Comparison of ENCODE assay signal across 8 cellular contexts in the genomic region with DNA sequence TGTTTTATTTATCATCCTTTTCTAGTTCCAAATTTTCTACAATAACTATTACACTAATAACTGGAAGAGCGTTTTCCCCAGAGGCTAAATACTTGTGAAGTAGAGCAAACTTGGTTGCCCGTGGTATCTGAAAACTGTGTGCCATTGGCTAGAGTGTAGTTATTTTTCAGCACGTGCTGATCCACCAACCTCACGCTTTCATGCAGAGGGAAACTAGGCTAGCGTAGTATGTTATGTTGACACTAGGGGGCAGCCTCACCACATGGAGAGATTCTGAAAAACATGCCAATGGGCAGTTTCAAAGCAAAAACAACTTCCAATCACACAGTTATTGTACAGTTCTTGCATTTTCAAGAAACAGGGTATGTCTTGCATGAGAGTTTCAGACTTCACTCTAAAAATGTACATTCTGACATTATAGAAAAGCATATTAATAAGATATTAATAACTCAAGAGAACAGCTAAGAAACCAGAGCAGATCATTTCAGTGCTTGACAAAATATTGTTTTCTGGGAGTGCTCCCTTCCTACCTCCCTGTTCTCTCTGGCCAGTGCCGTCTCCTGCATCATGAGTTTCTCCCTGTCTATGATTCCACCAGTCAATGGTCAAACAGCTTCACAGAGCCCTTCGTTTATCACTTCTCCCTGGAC. TPM values are rescaled to one million over a fixed set of nuclear protein-coding genes. Genes with fewer than 3 reads are reported as not detected.
DNase-seq lines count a peak whose midpoint lies in the region; ATAC-seq and TF ChIP-seq lines count a peak whose summit lies in the region.

No MANE protein-coding gene starts in this region.

- H3K9me2 ChIP-seq in OCI-LY1 (ENCODE audit: low read depth, low read length), result no peaks in the 10 kb centered on the region

- peak; percentile 57 for ATAC-seq in HG03460 (IDR thresholded peaks at IDR 0.05; ENCODE audit: unreplicated experiment)
- ATAC-seq in activated CD8-positive, alpha-beta memory T cell treated with anti-CD3 and anti-CD28 coated beads, Interleukin-2, amount 10 ng/mL, durations not matched to agents 7 days and 5 days, result peak; percentile 58
- peak; percentile 76 to 92 for ATAC-seq in naive B cell (ENCODE audit: low read depth in 2 of 2)
- ATAC-seq in GM19328 (IDR thresholded peaks at IDR 0.05; ENCODE audit: unreplicated experiment), result no peak

- H4K20me1 ChIP-seq in OCI-LY1 (ENCODE audit: insufficient read depth, low read length), result no peaks in the 10 kb centered on the region

- CTCF ChIA-PET in activated CD8-positive, alpha-beta memory T cell treated with anti-CD3 and anti-CD28 coated beads, Interleukin-2, amount 10 ng/mL, durations not matched to agents 7 days and 5 days (lab: Charles Lee), result interaction anchor here (0.6 to 3.1 kb wide), 13 partner anchors 9 to 326 kb away, joined by 3 to 18 read pairs (median 4); no protein-coding TSS in a partner anchor

- intact Hi-C loops in stomach (cut with DNase I; ENCODE audit: low total_unique reads), result no loop called here

- H3K27ac ChIP-seq in OCI-LY1 (ENCODE audit: low read depth, low read length, poor library complexity, severe bottlenecking) (no peak overlapping the region), stomach (no peak overlapping the region)

- H3K4me3 ChIP-seq in OCI-LY1 (ENCODE audit: low read depth, low read length, poor library complexity, severe bottlenecking) (no peak overlapping the region), epithelial cell of proximal tubule (ENCODE audit: low read depth, low read length) (no peak overlapping the region), stomach (no peak overlapping the region)

- peaks cover 16% of the 10 kb centered on the region for H3K27me3 Mint-ChIP-seq in activated CD8-positive, alpha-beta memory T cell treated with anti-CD3 and anti-CD28 coated beads, Interleukin-2, amount 10 ng/mL, durations not matched to agents 7 days and 5 days
- peaks cover 0 to 11% (median 9%) of the 10 kb centered on the region in 3 donors for H3K27me3 Mint-ChIP-seq in naive B cell

- no peaks in the 10 kb centered on the region for H3F3A ChIP-seq in OCI-LY1 (ENCODE audit: insufficient read depth, low read length)

- TF ChIP-seq CTCF in OCI-LY1 (IDR thresholded peaks at IDR 0.05; ENCODE audit: low read length) (peak; percentile 84), epithelial cell of proximal tubule (conservative IDR thresholded peaks at IDR 0.05; ENCODE audit: low read depth, low read length) (peak; percentile 90), stomach (IDR thresholded peaks at IDR 0.05) (peak in 5 of 7 experiments; percentile 73 to 88 (median 86))

- H3K27ac Mint-ChIP-seq in activated CD8-positive, alpha-beta memory T cell treated with anti-CD3 and anti-CD28 coated beads, Interleukin-2, amount 10 ng/mL, durations not matched to agents 7 days and 5 days, result no peak overlapping the region
- no peak overlapping the region for H3K27ac Mint-ChIP-seq in naive B cell

- no peak for TF ChIP-seq EP300 in stomach (IDR thresholded peaks at IDR 0.05)

- H3K9ac ChIP-seq in OCI-LY1 (ENCODE audit: low read length), result no peak overlapping the region

- no peak for TF ChIP-seq POLR2A in stomach (IDR thresholded peaks at IDR 0.05)

- H3K36me3 ChIP-seq in OCI-LY1 (ENCODE audit: insufficient read depth, low read length), result no peaks in the 10 kb centered on the region
- H3K36me3 ChIP-seq in stomach, result peaks cover 0 to 42% (median 4%) of the 10 kb centered on the region in 4 donors

- no peaks in the 10 kb centered on the region for H3K4me1 Mint-ChIP-seq in activated CD8-positive, alpha-beta memory T cell treated with anti-CD3 and anti-CD28 coated beads, Interleukin-2, amount 10 ng/mL, durations not matched to agents 7 days and 5 days
- H3K4me1 Mint-ChIP-seq in naive B cell, result peaks cover 0 to 5% (median 0%) of the 10 kb centered on the region in 3 donors

- DNase-seq in GM03348 (ENCODE audit: low spot score) (peak; percentile 79), epithelial cell of proximal tubule (ENCODE audit: low read depth) (no peak), naive B cell (peak; percentile 44), stomach (peak; percentile 71)
- peak; percentile 75 for DNase-seq in activated CD8-positive, alpha-beta memory T cell treated with anti-CD3 and anti-CD28 coated beads, Interleukin-2, amount 10 ng/mL, durations not matched to agents 7 days and 5 days

- no peak overlapping the region for H3K4me2 ChIP-seq in OCI-LY1 (ENCODE audit: low read length)

- H3K4me1 ChIP-seq in OCI-LY1 (ENCODE audit: insufficient read depth, low read length, severe bottlenecking) (no peaks in the 10 kb centered on the region), stomach (peaks cover 0 to 15% (median 3%) of the 10 kb centered on the region in 4 donors)

- H3K9me3 ChIP-seq in OCI-LY1 (ENCODE audit: low read length) (no peaks in the 10 kb centered on the region), stomach (no peaks in the 10 kb centered on the region)

- no peaks in the 10 kb centered on the region for H3K36me3 Mint-ChIP-seq in activated CD8-positive, alpha-beta memory T cell treated with anti-CD3 and anti-CD28 coated beads, Interleukin-2, amount 10 ng/mL, durations not matched to agents 7 days and 5 days
- H3K36me3 Mint-ChIP-seq in naive B cell, result no peaks in the 10 kb centered on the region

- no peaks in the 10 kb centered on the region for H3K9me3 Mint-ChIP-seq in activated CD8-positive, alpha-beta memory T cell treated with anti-CD3 and anti-CD28 coated beads, Interleukin-2, amount 10 ng/mL, durations not matched to agents 7 days and 5 days (ENCODE audit: low read depth)
- no peaks in the 10 kb centered on the region for H3K9me3 Mint-ChIP-seq in naive B cell

- 10 to 16% (median 14%) methylated on average over 7 of the region's 7 CpGs for WGBS in stomach, 5 donors

- H3K27me3 ChIP-seq in OCI-LY1 (ENCODE audit: insufficient read depth, low read length) (no peaks in the 10 kb centered on the region), stomach (no peaks in the 10 kb centered on the region)

- H3K79me2 ChIP-seq in OCI-LY1 (ENCODE audit: insufficient read depth, low read length), result no peaks in the 10 kb centered on the region

- H3K4me3 Mint-ChIP-seq in activated CD8-positive, alpha-beta memory T cell treated with anti-CD3 and anti-CD28 coated beads, Interleukin-2, amount 10 ng/mL, durations not matched to agents 7 days and 5 days, result no peak overlapping the region
- no peak overlapping the region for H3K4me3 Mint-ChIP-seq in naive B cell

- no peak overlapping the region for H2AFZ ChIP-seq in OCI-LY1 (ENCODE audit: low read length)

RNA-seq across cellular contexts. Expression of gene SPATA12, which starts 39.7 kb away (rescaled TPM):
- not detected for total RNA-seq in activated CD8-positive, alpha-beta memory T cell treated with anti-CD3 and anti-CD28 coated beads, Interleukin-2, amount 10 ng/mL, durations not matched to agents 7 days and 5 days
- total RNA-seq in epithelial cell of proximal tubule (0.06 and 0.43 TPM in 2 replicates), stomach (not detected)
- polyA plus RNA-seq in naive B cell (ENCODE audit: low read depth in 6 of 6) (not detected), stomach (under 1 TPM in 2 of 3 donors, not detected in 1; 0.05 to 0.31 TPM)
